9 cellular contexts compared by ENCODE assay signal in genomic region chr2:121479882-121480522, GRCh38. TPM values are rescaled to one million over a fixed set of nuclear protein-coding genes. Genes with fewer than 3 reads are reported as not detected.
DNase-seq lines count a peak whose midpoint lies in the region; TF ChIP-seq lines count a peak whose summit lies in the region.
"Had no signal": no experiment of that assay in that cellular context is flagged by ENCODE, and none has a peak within 500 bp of the region (broad histone marks: within the 10 kb centered on the region; RNA-seq: fewer than 3 reads in every experiment).

No MANE protein-coding gene starts in this region.

- TF ChIP-seq CTCF in cardiac fibroblast (IDR thresholded peaks at IDR 0.05; ENCODE audit: low read depth, low read length) (peak; percentile 9), esophagus squamous epithelium (IDR thresholded peaks at IDR 0.05) (peak in 1 of 6 experiments; percentile 15)

- H3K27me3 ChIP-seq in esophagus squamous epithelium: no peaks in the 10 kb centered on the region
- H3K27me3 ChIP-seq: SJCRH30 had no signal

- no peak overlapping the region for H3K27ac ChIP-seq in esophagus squamous epithelium
- H3K27ac ChIP-seq: SJCRH30 had no signal

- H3K4me1 ChIP-seq in esophagus squamous epithelium: peaks cover 5 to 50% (median 19%) of the 10 kb centered on the region in 3 donors

- no peak for TF ChIP-seq POLR2A in esophagus squamous epithelium (IDR thresholded peaks at IDR 0.05)

- peaks cover 0 to 24% (median 0%) of the 10 kb centered on the region in 3 donors for H3K36me3 ChIP-seq in esophagus squamous epithelium
- H3K36me3 ChIP-seq: SJCRH30 had no signal

- peak; percentile 8 for DNase-seq in DMS53 treated with DMSO at 0.1 percent for 48 hours (lab: John Stamatoyannopoulos, UW; ENCODE audit: unreplicated experiment)
- DNase-seq in NCI-H2029 (lab: John Stamatoyannopoulos, UW): peak; percentile 61
- peak in 1 of 2 donors; percentile 51 for DNase-seq in cardiac fibroblast (ENCODE audit: low read depth in 2 of 2)
- peak; percentile 68 for DNase-seq in myocyte (ENCODE audit: low read depth)
- no peak for DNase-seq in amygdala (lab: John Stamatoyannopoulos, UW)
- DNase-seq in T-helper 1 cell: no peak
- no peak for DNase-seq in esophagus squamous epithelium (lab: John Stamatoyannopoulos, UW)
- DNase-seq in GF-D8 (lab: John Stamatoyannopoulos, UW): no peak

- no peak overlapping the region for H3K4me3 ChIP-seq in cardiac fibroblast (replicated peaks in 1 of 2; ENCODE audit: low read depth in 2 of 2, low read length in 2 of 2)
- H3K4me3 ChIP-seq in esophagus squamous epithelium: no peak overlapping the region
- H3K4me3 ChIP-seq: SJCRH30 had no signal

- H3K9me3 ChIP-seq in esophagus squamous epithelium: no peaks in the 10 kb centered on the region
- H3K9me3 ChIP-seq: SJCRH30 had no signal

- intact Hi-C loops in esophagus squamous epithelium (cut with DNase I): no loop called here

- WGBS in esophagus squamous epithelium, 2 donors: 40 to 50% methylated on average over 8 of the region's 8 CpGs

RNA-seq across cellular contexts. Expression of gene RNU4ATAC, which starts 50.7 kb away (rescaled TPM):
- total RNA-seq in myocyte (not detected in 2 replicates), esophagus squamous epithelium (not detected)
- polyA plus RNA-seq in myocyte (2012): not detected

Comparison
In these comparisons a context has a peak if more than half of its experiments do, and no peak if none do; other contexts are left out.
1. DNase-seq: peak in DMS53 treated with DMSO at 0.1 percent for 48 hours (single experiment), NCI-H2029 (single experiment) and myocyte (single experiment); none in amygdala (0 of 56), T-helper 1 cell (0 of 5), esophagus squamous epithelium (single experiment) and GF-D8 (single experiment).